13 cellular contexts compared by ENCODE assay signal in genomic region chr7:130144632-130145171, GRCh38.
DNase-seq lines count a peak whose midpoint lies in the region; ATAC-seq, FAIRE-seq and TF ChIP-seq lines count a peak whose summit lies in the region.
"Had no signal": no experiment of that assay in that cellular context is flagged by ENCODE, and none has a peak within 500 bp of the region (broad histone marks: within the 10 kb centered on the region; RNA-seq: fewer than 3 reads in every experiment).

No MANE protein-coding gene starts in this region.

- H3K27me3 ChIP-seq in HepG2 (ENCODE audit: control insufficient read depth in 1 of 2, insufficient read depth in 2 of 2, low read length in 2 of 2), result no peaks in the 10 kb centered on the region
- no peaks in the 10 kb centered on the region for H3K27me3 ChIP-seq in right lobe of liver
- H3K27me3 ChIP-seq in Peyer's patch, result no peaks in the 10 kb centered on the region

- no peaks in the 10 kb centered on the region for H4K20me1 ChIP-seq in HepG2 (ENCODE audit: insufficient read depth, low read length)

- H3K4me1 ChIP-seq in HepG2 (ENCODE audit: insufficient read depth, low read length) (peaks cover 38% of the 10 kb centered on the region), right lobe of liver (peaks cover 0 to 11% (median 0%) of the 10 kb centered on the region in 4 donors), Peyer's patch (peaks cover 0 to 9% (median 2%) of the 10 kb centered on the region in 4 donors)

- H3K4me2 ChIP-seq in HepG2 (ENCODE audit: low read depth, low read length), result peak overlapping the region; percentile 68

- no peaks in the 10 kb centered on the region for H3K79me2 ChIP-seq in HepG2 (ENCODE audit: insufficient read depth, low read length)

- no peak for FAIRE-seq in HepG2 (lab: Jason Lieb, UNC)

- CTCF ChIA-PET in HepG2 (lab: Yijun Ruan, JAX; ENCODE audit: low intra/inter-chr PET ratio, low total read pairs), result no interaction called here

- H3K9ac ChIP-seq in HepG2 (ENCODE audit: insufficient read depth, low read depth, low read length), result peak overlapping the region; percentile 63

- BruUV-seq in HepG2 (replicated peaks; lab: Mats Ljungman, UMichigan), result no TSS peak

- no peak; the same call in 1 of the 3 replicates for ATAC-seq in HepG2
- no peak for ATAC-seq in right lobe of liver
- ATAC-seq: activated CD8-positive, alpha-beta memory T cell treated with anti-CD3 and anti-CD28 coated beads, Interleukin-2, amount 10 ng/mL, durations not matched to agents 7 days and 5 days had no signal

- in situ Hi-C loops in HepG2 (cut with HindIII; ENCODE audit: extremely low pct_ligation_motif_present, low pct_unique_long_range_greater_than_20kb), result no loop called here

- no peaks in the 10 kb centered on the region for H3K9me3 ChIP-seq in HepG2 (ENCODE audit: low read length)
- no peaks in the 10 kb centered on the region for H3K9me3 ChIP-seq in right lobe of liver
- H3K9me3 ChIP-seq in Peyer's patch, result no peaks in the 10 kb centered on the region
- H3K9me3 ChIP-seq: neutrophil had no signal

- TF ChIP-seq CTCF in HepG2 (CRISPR knock-in tag; IDR thresholded peaks at IDR 0.05) (no peak), right lobe of liver (IDR thresholded peaks at IDR 0.05) (no peak), Peyer's patch (IDR thresholded peaks at IDR 0.05) (no peak), coronary artery (IDR thresholded peaks at IDR 0.05) (no peak)

- POLR2A ChIA-PET in HepG2 (lab: Yijun Ruan, JAX), result interaction anchor here (2.2 kb wide), 1 partner anchor 60 kb away, joined by 7 read pairs; the partner anchor contains the start of gene TMEM209

- TF ChIP-seq EP300 in HepG2 (IDR thresholded peaks at IDR 0.05; ENCODE audit: low read depth in 2 of 2, low read length in 2 of 2), result no peak
- TF ChIP-seq EP300 in HepG2 (CRISPR knock-in tag; IDR thresholded peaks at IDR 0.05; ENCODE audit: borderline replicate concordance), result no peak

- intact Hi-C loops in HepG2 (cut with micrococcal nuclease; ENCODE audit: unreplicated experiment) (no loop called here), right lobe of liver (cut with DNase I) (no loop called here)

- DNase-seq in HepG2 (ENCODE audit: low spot score) (peak; percentile 33), right lobe of liver (no peak), astrocyte of the hippocampus (ENCODE audit: low read depth, low spot score) (peak; percentile 96), left kidney (ENCODE audit: low read depth, low spot score) (peak; percentile 83), hippocampal formation (lab: John Stamatoyannopoulos, UW) (no peak), Peyer's patch (no peak), coronary artery (ENCODE audit: low spot score) (no peak), activated gamma-delta T cell (lab: John Stamatoyannopoulos, UW) (no peak)
- DNase-seq: activated CD8-positive, alpha-beta memory T cell treated with anti-CD3 and anti-CD28 coated beads, Interleukin-2, amount 10 ng/mL, durations not matched to agents 7 days and 5 days; caudate nucleus; NCI-H1436 treated with DMSO at 0.1 percent for 48 hours had no signal

- TF ChIP-seq POLR2A in HepG2 (IDR thresholded peaks at IDR 0.05; ENCODE audit: insufficient read depth in 1 of 2, low read depth in 2 of 2, low read length in 2 of 2) (no peak), right lobe of liver (IDR thresholded peaks at IDR 0.05) (no peak), Peyer's patch (IDR thresholded peaks at IDR 0.05) (no peak)

- H3K27ac ChIP-seq in HepG2 (ENCODE audit: extremely low read length, insufficient read depth, low read length) (peak overlapping the region; percentile 53), right lobe of liver (no peak overlapping the region), Peyer's patch (peak overlapping the region in 1 of 4 donors; percentile 59), coronary artery (no peak overlapping the region)
- H3K27ac ChIP-seq: C4-2B, neutrophil had no signal

- TF ChIP-seq RAD21 in HepG2 (CRISPR knock-in tag; IDR thresholded peaks at IDR 0.05), result no peak

- H3K4me3 ChIP-seq in HepG2 (replicated peaks in 1 of 3; ENCODE audit: insufficient read depth in 1 of 3, low read depth in 2 of 3, low read length in 3 of 3) (0 out of 6 replicates have a peak overlapping the region, but pooled peaks of 2 of the 3 experiments have one; percentile 0 to 30), right lobe of liver (no peak overlapping the region), Peyer's patch (no peak overlapping the region), coronary artery (no peak overlapping the region)

- H2AFZ ChIP-seq in HepG2 (ENCODE audit: low read length), result no peak overlapping the region

- H3K36me3 ChIP-seq in HepG2 (replicated peaks in 1 of 2; ENCODE audit: control insufficient read depth in 1 of 2, insufficient read depth in 2 of 2, low read length in 2 of 2) (no peaks in the 10 kb centered on the region), right lobe of liver (no peaks in the 10 kb centered on the region), Peyer's patch (no peaks in the 10 kb centered on the region)
- H3K36me3 ChIP-seq: neutrophil had no signal

- WGBS in HepG2 (ENCODE audit: low lambda C conversion rate), result 65% methylated on average over 9 of the region's 9 CpGs
- 81% methylated on average over 4 of the region's 9 CpGs for WGBS in right lobe of liver (ENCODE audit: insufficient coverage, low coverage, low lambda C conversion rate, missing lambda C conversion rate)

TF ChIP-seq in HepG2, 621 proteins besides CTCF, POLR2A, EP300 and RAD21 (continues in another document):
- TF ChIP-seq CEBPG (CRISPR knock-in tag; IDR thresholded peaks at IDR 0.05), result peak; percentile 11; the same call in 1 of the 2 replicates
- 0 out of 2 replicates have a peak, but pooled peaks have one; percentile 9 for TF ChIP-seq ZGPAT (CRISPR knock-in tag; IDR thresholded peaks at IDR 0.05)
- TF ChIP-seq AHDC1 (CRISPR knock-in tag; IDR thresholded peaks at IDR 0.05; ENCODE audit: borderline replicate concordance), result 0 out of 2 replicates have a peak, but pooled peaks have one; percentile 13
- TF ChIP-seq ZNF18 (CRISPR knock-in tag; IDR thresholded peaks at IDR 0.05; ENCODE audit: insufficient replicate concordance), result peak; percentile 25

Comparison
In these comparisons a context has a peak if more than half of its experiments do, and no peak if none do; other contexts are left out.
1. DNase-seq: peak in HepG2 (single experiment), astrocyte of the hippocampus (single experiment) and left kidney (single experiment); none in right lobe of liver (0 of 3), hippocampal formation (0 of 2), Peyer's patch (0 of 3), coronary artery (single experiment) and activated gamma-delta T cell (single experiment).
2. H3K4me3 ChIP-seq: peak in HepG2 (2 of 3); none in right lobe of liver (0 of 3), Peyer's patch (0 of 4) and coronary artery (single experiment).